In the genomic region with DNA sequence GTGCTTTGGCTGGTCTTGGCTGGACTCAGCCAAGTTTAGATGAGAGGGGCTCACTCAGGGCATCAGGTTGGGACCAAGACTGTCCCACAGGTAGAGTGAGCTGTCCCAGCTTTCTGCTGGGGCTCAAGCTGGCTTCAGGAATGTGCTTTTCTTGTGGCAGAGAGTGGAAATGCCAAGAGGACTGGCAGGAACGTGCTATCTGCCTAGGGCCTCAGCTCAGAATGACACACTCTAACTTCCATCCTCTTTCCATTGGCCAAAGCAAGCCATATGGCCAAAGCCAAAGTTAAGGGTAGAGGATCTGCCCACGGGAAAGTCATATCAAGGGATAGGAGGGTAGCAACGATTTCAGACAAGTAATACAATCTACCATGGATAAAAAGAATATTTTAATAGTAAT, we compare ENCODE assay signal across 18 cellular contexts.
DNase-seq lines count a peak whose midpoint lies in the region; ATAC-seq and TF ChIP-seq lines count a peak whose summit lies in the region.
"Had no signal": no experiment of that assay in that cellular context is flagged by ENCODE, and none has a peak within 500 bp of the region (broad histone marks: within the 10 kb centered on the region; RNA-seq: fewer than 3 reads in every experiment).

No MANE protein-coding gene starts in this region.

- POLR2A ChIA-PET in RWPE1 (lab: Yijun Ruan, JAX; ENCODE audit: low non-redundant PET): no interaction called here
- POLR2A ChIA-PET in activated CD4-positive, alpha-beta T cell treated with anti-CD3 and anti-CD28 coated beads, Interleukin-2, amount 10 ng/mL, durations not matched to agents 7 days and 5 days (lab: Charles Lee): no interaction called here

- H3K9me3 Mint-ChIP-seq in endodermal cell (no peaks in the 10 kb centered on the region), osteocyte (ENCODE audit: unreplicated experiment) (no peaks in the 10 kb centered on the region)
- H3K9me3 Mint-ChIP-seq in activated CD4-positive, alpha-beta T cell treated with anti-CD3 and anti-CD28 coated beads, Interleukin-2, amount 10 ng/mL, durations not matched to agents 7 days and 5 days: no peaks in the 10 kb centered on the region
- H3K9me3 Mint-ChIP-seq: activated naive CD4-positive, alpha-beta T cell treated with anti-CD3 and anti-CD28 coated beads for 36 hours; activated T-cell treated with anti-CD3 and anti-CD28 coated beads, Interleukin-2, amount 50 U/mL, for 24 hours had no signal

- no peak overlapping the region for H3K4me3 Mint-ChIP-seq in endodermal cell
- H3K4me3 Mint-ChIP-seq in osteocyte (ENCODE audit: unreplicated experiment): no peak overlapping the region
- H3K4me3 Mint-ChIP-seq in activated CD4-positive, alpha-beta T cell treated with anti-CD3 and anti-CD28 coated beads, Interleukin-2, amount 10 ng/mL, durations not matched to agents 7 days and 5 days: no peak overlapping the region
- H3K4me3 Mint-ChIP-seq: activated naive CD4-positive, alpha-beta T cell treated with anti-CD3 and anti-CD28 coated beads for 36 hours; activated T-cell treated with anti-CD3 and anti-CD28 coated beads, Interleukin-2, amount 50 U/mL, for 24 hours; H9 had no signal

- H3K9ac ChIP-seq in endodermal cell (ENCODE audit: extremely low read depth, low read length, poor library complexity, severe bottlenecking): no peak overlapping the region

- CTCF ChIA-PET in RWPE1 (lab: Yijun Ruan, JAX): no interaction called here
- CTCF ChIA-PET in activated CD4-positive, alpha-beta T cell treated with anti-CD3 and anti-CD28 coated beads, Interleukin-2, amount 10 ng/mL, durations not matched to agents 7 days and 5 days (lab: Charles Lee): no interaction called here

- no peaks in the 10 kb centered on the region for H3K36me3 ChIP-seq in endodermal cell (ENCODE audit: control insufficient read depth, insufficient read depth, low read length)
- H3K36me3 ChIP-seq: right atrium auricular region had no signal

- H3K27ac ChIP-seq in RWPE1 (peak overlapping the region; percentile 87), endodermal cell (ENCODE audit: low read depth, low read length) (no peak overlapping the region)
- H3K27ac ChIP-seq: right atrium auricular region had no signal

- no peaks in the 10 kb centered on the region for H3K36me3 Mint-ChIP-seq in endodermal cell (ENCODE audit: low read depth)
- no peaks in the 10 kb centered on the region for H3K36me3 Mint-ChIP-seq in osteocyte (ENCODE audit: unreplicated experiment)
- H3K36me3 Mint-ChIP-seq in activated CD4-positive, alpha-beta T cell treated with anti-CD3 and anti-CD28 coated beads, Interleukin-2, amount 10 ng/mL, durations not matched to agents 7 days and 5 days (ENCODE audit: low read depth): no peaks in the 10 kb centered on the region

- H3K4me1 Mint-ChIP-seq in endodermal cell (peaks cover 20% of the 10 kb centered on the region), osteocyte (ENCODE audit: unreplicated experiment) (peaks cover 89% of the 10 kb centered on the region)
- H3K4me1 Mint-ChIP-seq in activated CD4-positive, alpha-beta T cell treated with anti-CD3 and anti-CD28 coated beads, Interleukin-2, amount 10 ng/mL, durations not matched to agents 7 days and 5 days: no peaks in the 10 kb centered on the region

- no peak for ATAC-seq in GM18520 (IDR thresholded peaks at IDR 0.05; ENCODE audit: unreplicated experiment)
- ATAC-seq: activated CD4-positive, CD25-positive, alpha-beta regulatory T cell treated with anti-CD3 and anti-CD28 coated beads, Interleukin-2, amount 50 U/mL, for 24 hours had no signal

- no peak overlapping the region for H3K4me3 ChIP-seq in endodermal cell (ENCODE audit: low read length)
- H3K4me3 ChIP-seq: lung, right atrium auricular region had no signal

- TF ChIP-seq CTCF in RWPE1 (conservative IDR thresholded peaks at IDR 0.05; ENCODE audit: low read depth) (no peak), endodermal cell (conservative IDR thresholded peaks at IDR 0.05) (no peak), osteocyte (IDR thresholded peaks at IDR 0.05) (no peak)

- no peak overlapping the region for H3K27ac Mint-ChIP-seq in endodermal cell
- peak overlapping the region; percentile 93 for H3K27ac Mint-ChIP-seq in osteocyte (ENCODE audit: unreplicated experiment)
- no peak overlapping the region for H3K27ac Mint-ChIP-seq in activated CD4-positive, alpha-beta T cell treated with anti-CD3 and anti-CD28 coated beads, Interleukin-2, amount 10 ng/mL, durations not matched to agents 7 days and 5 days
- H3K27ac Mint-ChIP-seq: activated naive CD4-positive, alpha-beta T cell treated with anti-CD3 and anti-CD28 coated beads for 36 hours; activated T-cell treated with anti-CD3 and anti-CD28 coated beads, Interleukin-2, amount 50 U/mL, for 24 hours; H9 had no signal

- DNase-seq in Daoy (ENCODE audit: low read depth) (peak; percentile 35), RWPE1 (ENCODE audit: low spot score) (no peak), endodermal cell (peak; percentile 37), osteocyte (ENCODE audit: extremely low spot score, unreplicated experiment) (peak; percentile 32), activated gamma-delta T cell treated with Interleukin-2 at 50 U/mL for 16 hours (no peak), A172 (ENCODE audit: low spot score) (no peak)
- DNase-seq in activated CD4-positive, alpha-beta T cell treated with anti-CD3 and anti-CD28 coated beads, Interleukin-2, amount 10 ng/mL, durations not matched to agents 7 days and 5 days: no peak
- DNase-seq: activated naive CD4-positive, alpha-beta T cell treated with anti-CD3 and anti-CD28 coated beads for 36 hours; activated T-cell treated with anti-CD3 and anti-CD28 coated beads, Interleukin-2, amount 50 U/mL, for 24 hours; Kasumi-1; NCI-H1105; NCI-H2081 treated with DMSO at 0.1 percent for 48 hours; NK-92 treated with Interleukin-12 subunit alpha and Interleukin-12 subunit beta, amount 100 ng/mL, for 24 hours had no signal

- no peaks in the 10 kb centered on the region for H3K9me3 ChIP-seq in endodermal cell (ENCODE audit: control insufficient read depth, low read length)
- H3K9me3 ChIP-seq: right atrium auricular region had no signal

- peaks cover 2% of the 10 kb centered on the region for H3K27me3 ChIP-seq in endodermal cell (ENCODE audit: control insufficient read depth, insufficient read depth, low read length, poor library complexity, severe bottlenecking)
- H3K27me3 ChIP-seq: right atrium auricular region had no signal

- H3K27me3 Mint-ChIP-seq in endodermal cell (ENCODE audit: insufficient read depth) (peaks cover 33% of the 10 kb centered on the region), osteocyte (ENCODE audit: unreplicated experiment) (no peaks in the 10 kb centered on the region)
- H3K27me3 Mint-ChIP-seq in activated CD4-positive, alpha-beta T cell treated with anti-CD3 and anti-CD28 coated beads, Interleukin-2, amount 10 ng/mL, durations not matched to agents 7 days and 5 days: peaks cover 16% of the 10 kb centered on the region

- no peaks in the 10 kb centered on the region for H3K4me1 ChIP-seq in endodermal cell (ENCODE audit: control insufficient read depth, insufficient read depth, low read length)
- H3K4me1 ChIP-seq: right atrium auricular region had no signal

- 60 to 87% methylated on average over 1 to 3 of the region's 3 CpGs for WGBS in endodermal cell (ENCODE audit: insufficient coverage in 1 of 2, insufficient read length in 1 of 2), 2 experiments

Comparison
In these comparisons a context has a peak if more than half of its experiments do, and no peak if none do; other contexts are left out.
1. DNase-seq: peak in Daoy (single experiment), endodermal cell (single experiment) and osteocyte (single experiment); none in RWPE1 (single experiment), activated CD4-positive, alpha-beta T cell treated with anti-CD3 and anti-CD28 coated beads, Interleukin-2, amount 10 ng/mL, durations not matched to agents 7 days and 5 days (single experiment), activated gamma-delta T cell treated with Interleukin-2 at 50 U/mL for 16 hours (single experiment) and A172 (single experiment).